ENCODE assay signal across 1 cellular context in the genomic region with DNA sequence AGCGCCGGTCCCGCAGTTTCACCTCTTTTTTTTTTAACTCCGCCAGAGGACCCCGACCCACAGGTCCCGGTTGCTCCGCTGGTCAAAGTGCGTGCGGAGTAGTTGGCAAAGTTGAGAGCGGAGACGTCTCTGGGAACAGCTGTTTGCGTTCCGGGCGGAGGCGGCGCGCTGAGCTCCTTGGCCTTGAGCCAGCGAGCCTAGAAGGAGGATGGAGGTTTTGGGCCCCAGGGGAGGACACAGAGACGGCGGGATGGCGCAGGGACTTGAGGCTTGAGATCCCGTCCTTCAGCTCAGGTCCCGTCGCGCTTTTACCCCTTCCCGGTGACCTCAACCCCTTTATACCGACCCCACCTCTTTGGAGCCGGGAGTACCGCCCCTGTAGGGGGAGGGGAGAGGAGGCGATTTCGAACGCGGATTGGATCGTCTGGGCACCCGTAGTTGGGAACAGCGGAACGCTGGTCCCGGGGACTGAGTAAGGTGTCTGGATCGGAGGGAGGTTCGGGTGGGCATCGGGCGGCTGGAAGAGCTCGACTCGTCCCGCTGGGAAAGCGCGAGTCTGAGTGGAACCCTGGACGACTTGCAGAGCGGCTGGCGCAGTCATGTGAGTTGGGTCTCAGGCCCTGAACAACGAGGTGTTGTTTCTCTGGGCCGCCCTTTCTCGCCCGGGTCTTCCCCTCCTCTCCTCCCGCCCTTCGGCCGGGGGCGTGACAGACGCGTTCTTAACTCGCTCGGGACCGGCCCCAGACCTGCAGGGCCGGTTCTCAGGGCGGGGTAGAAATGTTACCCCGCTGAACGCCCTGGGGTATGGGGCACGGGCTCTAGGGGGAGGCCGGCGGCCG.
TF ChIP-seq lines count a peak whose summit lies in the region.

A gene with protein sequence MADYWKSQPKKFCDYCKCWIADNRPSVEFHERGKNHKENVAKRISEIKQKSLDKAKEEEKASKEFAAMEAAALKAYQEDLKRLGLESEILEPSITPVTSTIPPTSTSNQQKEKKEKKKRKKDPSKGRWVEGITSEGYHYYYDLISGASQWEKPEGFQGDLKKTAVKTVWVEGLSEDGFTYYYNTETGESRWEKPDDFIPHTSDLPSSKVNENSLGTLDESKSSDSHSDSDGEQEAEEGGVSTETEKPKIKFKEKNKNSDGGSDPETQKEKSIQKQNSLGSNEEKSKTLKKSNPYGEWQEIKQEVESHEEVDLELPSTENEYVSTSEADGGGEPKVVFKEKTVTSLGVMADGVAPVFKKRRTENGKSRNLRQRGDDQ (plus strand): TSS at position 435 of the 839 bp plus-strand sequence. CDS start 165 bp downstream, at position 600.

TF ChIP-seq in HepG2, 621 proteins besides CTCF, POLR2A, EP300 and RAD21 (continued from another document and continues in another):
- TF ChIP-seq, protein P1, sequence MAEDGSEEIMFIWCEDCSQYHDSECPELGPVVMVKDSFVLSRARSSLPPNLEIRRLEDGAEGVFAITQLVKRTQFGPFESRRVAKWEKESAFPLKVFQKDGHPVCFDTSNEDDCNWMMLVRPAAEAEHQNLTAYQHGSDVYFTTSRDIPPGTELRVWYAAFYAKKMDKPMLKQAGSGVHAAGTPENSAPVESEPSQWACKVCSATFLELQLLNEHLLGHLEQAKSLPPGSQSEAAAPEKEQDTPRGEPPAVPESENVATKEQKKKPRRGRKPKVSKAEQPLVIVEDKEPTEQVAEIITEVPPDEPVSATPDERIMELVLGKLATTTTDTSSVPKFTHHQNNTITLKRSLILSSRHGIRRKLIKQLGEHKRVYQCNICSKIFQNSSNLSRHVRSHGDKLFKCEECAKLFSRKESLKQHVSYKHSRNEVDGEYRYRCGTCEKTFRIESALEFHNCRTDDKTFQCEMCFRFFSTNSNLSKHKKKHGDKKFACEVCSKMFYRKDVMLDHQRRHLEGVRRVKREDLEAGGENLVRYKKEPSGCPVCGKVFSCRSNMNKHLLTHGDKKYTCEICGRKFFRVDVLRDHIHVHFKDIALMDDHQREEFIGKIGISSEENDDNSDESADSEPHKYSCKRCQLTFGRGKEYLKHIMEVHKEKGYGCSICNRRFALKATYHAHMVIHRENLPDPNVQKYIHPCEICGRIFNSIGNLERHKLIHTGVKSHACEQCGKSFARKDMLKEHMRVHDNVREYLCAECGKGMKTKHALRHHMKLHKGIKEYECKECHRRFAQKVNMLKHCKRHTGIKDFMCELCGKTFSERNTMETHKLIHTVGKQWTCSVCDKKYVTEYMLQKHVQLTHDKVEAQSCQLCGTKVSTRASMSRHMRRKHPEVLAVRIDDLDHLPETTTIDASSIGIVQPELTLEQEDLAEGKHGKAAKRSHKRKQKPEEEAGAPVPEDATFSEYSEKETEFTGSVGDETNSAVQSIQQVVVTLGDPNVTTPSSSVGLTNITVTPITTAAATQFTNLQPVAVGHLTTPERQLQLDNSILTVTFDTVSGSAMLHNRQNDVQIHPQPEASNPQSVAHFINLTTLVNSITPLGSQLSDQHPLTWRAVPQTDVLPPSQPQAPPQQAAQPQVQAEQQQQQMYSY (CRISPR knock-in tag; IDR thresholded peaks at IDR 0.05), result peak; percentile 91
- TF ChIP-seq, protein P2, sequence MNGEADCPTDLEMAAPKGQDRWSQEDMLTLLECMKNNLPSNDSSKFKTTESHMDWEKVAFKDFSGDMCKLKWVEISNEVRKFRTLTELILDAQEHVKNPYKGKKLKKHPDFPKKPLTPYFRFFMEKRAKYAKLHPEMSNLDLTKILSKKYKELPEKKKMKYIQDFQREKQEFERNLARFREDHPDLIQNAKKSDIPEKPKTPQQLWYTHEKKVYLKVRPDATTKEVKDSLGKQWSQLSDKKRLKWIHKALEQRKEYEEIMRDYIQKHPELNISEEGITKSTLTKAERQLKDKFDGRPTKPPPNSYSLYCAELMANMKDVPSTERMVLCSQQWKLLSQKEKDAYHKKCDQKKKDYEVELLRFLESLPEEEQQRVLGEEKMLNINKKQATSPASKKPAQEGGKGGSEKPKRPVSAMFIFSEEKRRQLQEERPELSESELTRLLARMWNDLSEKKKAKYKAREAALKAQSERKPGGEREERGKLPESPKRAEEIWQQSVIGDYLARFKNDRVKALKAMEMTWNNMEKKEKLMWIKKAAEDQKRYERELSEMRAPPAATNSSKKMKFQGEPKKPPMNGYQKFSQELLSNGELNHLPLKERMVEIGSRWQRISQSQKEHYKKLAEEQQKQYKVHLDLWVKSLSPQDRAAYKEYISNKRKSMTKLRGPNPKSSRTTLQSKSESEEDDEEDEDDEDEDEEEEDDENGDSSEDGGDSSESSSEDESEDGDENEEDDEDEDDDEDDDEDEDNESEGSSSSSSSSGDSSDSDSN (CRISPR knock-in tag; IDR thresholded peaks at IDR 0.05), result peak; percentile 78; the same call in 1 of the 2 replicates
- no peak for TF ChIP-seq ZNF709 (CRISPR knock-in tag; IDR thresholded peaks at IDR 0.05)
- no peak for TF ChIP-seq KAT2B (IDR thresholded peaks at IDR 0.05; ENCODE audit: borderline replicate concordance, low read depth, low read length)
- peak; percentile 86 for TF ChIP-seq GFI1 (CRISPR knock-in tag; IDR thresholded peaks at IDR 0.05; ENCODE audit: borderline replicate concordance)
- 0 out of 2 replicates have a peak, but pooled peaks have one; percentile 28 for TF ChIP-seq ZNF12 (CRISPR knock-in tag; IDR thresholded peaks at IDR 0.05)
- no peak for TF ChIP-seq ZNF780A (CRISPR knock-in tag; IDR thresholded peaks at IDR 0.05)
- no peak for TF ChIP-seq PAF1 (CRISPR knock-in tag; IDR thresholded peaks at IDR 0.05)
- no peak for TF ChIP-seq ZNF230 (CRISPR knock-in tag; IDR thresholded peaks at IDR 0.05)
- TF ChIP-seq ZNF792 (CRISPR knock-in tag; IDR thresholded peaks at IDR 0.05), result no peak
- TF ChIP-seq GABPB1 (CRISPR knock-in tag; IDR thresholded peaks at IDR 0.05), result peak; percentile 75
- TF ChIP-seq ZSCAN21 (CRISPR knock-in tag; IDR thresholded peaks at IDR 0.05; ENCODE audit: borderline replicate concordance), result peak; percentile 61
- peak; percentile 7; the same call in 1 of the 2 replicates for TF ChIP-seq KLF9 (CRISPR knock-in tag; IDR thresholded peaks at IDR 0.05; ENCODE audit: low read depth)
- TF ChIP-seq CCAR2 (optimal IDR thresholded peaks at IDR 0.05; ENCODE audit: low read depth, low read length), result peak; percentile 81
- TF ChIP-seq ZNF747 (CRISPR knock-in tag; IDR thresholded peaks at IDR 0.05; ENCODE audit: borderline replicate concordance), result peak; percentile 89
- TF ChIP-seq ZNF777 (CRISPR knock-in tag; IDR thresholded peaks at IDR 0.05), result peak; percentile 63
- TF ChIP-seq, protein P3, sequence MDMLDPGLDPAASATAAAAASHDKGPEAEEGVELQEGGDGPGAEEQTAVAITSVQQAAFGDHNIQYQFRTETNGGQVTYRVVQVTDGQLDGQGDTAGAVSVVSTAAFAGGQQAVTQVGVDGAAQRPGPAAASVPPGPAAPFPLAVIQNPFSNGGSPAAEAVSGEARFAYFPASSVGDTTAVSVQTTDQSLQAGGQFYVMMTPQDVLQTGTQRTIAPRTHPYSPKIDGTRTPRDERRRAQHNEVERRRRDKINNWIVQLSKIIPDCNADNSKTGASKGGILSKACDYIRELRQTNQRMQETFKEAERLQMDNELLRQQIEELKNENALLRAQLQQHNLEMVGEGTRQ (IDR thresholded peaks at IDR 0.05; ENCODE audit: low read depth, low read length), result no peak
- TF ChIP-seq, protein P3 (CRISPR knock-in tag; IDR thresholded peaks at IDR 0.05; ENCODE audit: borderline replicate concordance), result peak; percentile 62; the same call in 1 of the 2 replicates
- peak; percentile 36 for TF ChIP-seq ZNF263 (CRISPR knock-in tag; IDR thresholded peaks at IDR 0.05)
- TF ChIP-seq, protein P4, sequence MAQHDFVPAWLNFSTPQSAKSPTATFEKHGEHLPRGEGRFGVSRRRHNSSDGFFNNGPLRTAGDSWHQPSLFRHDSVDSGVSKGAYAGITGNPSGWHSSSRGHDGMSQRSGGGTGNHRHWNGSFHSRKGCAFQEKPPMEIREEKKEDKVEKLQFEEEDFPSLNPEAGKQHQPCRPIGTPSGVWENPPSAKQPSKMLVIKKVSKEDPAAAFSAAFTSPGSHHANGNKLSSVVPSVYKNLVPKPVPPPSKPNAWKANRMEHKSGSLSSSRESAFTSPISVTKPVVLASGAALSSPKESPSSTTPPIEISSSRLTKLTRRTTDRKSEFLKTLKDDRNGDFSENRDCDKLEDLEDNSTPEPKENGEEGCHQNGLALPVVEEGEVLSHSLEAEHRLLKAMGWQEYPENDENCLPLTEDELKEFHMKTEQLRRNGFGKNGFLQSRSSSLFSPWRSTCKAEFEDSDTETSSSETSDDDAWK (CRISPR knock-in tag; IDR thresholded peaks at IDR 0.05), result no peak
- TF ChIP-seq, protein P5, sequence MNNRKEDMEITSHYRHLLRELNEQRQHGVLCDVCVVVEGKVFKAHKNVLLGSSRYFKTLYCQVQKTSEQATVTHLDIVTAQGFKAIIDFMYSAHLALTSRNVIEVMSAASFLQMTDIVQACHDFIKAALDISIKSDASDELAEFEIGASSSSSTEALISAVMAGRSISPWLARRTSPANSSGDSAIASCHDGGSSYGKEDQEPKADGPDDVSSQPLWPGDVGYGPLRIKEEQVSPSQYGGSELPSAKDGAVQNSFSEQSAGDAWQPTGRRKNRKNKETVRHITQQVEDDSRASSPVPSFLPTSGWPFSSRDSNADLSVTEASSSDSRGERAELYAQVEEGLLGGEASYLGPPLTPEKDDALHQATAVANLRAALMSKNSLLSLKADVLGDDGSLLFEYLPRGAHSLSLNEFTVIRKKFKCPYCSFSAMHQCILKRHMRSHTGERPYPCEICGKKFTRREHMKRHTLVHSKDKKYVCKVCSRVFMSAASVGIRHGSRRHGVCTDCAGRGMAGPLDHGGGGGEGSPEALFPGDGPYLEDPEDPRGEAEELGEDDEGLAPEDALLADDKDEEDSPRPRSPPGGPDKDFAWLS (CRISPR knock-in tag; IDR thresholded peaks at IDR 0.05; ENCODE audit: borderline replicate concordance), result no peak
- no peak for TF ChIP-seq ZNF761 (CRISPR knock-in tag; conservative IDR thresholded peaks at IDR 0.05)
- no peak; the same call in 1 of the 2 replicates for TF ChIP-seq ZNF546 (CRISPR knock-in tag; conservative IDR thresholded peaks at IDR 0.05)
- TF ChIP-seq, protein P6, sequence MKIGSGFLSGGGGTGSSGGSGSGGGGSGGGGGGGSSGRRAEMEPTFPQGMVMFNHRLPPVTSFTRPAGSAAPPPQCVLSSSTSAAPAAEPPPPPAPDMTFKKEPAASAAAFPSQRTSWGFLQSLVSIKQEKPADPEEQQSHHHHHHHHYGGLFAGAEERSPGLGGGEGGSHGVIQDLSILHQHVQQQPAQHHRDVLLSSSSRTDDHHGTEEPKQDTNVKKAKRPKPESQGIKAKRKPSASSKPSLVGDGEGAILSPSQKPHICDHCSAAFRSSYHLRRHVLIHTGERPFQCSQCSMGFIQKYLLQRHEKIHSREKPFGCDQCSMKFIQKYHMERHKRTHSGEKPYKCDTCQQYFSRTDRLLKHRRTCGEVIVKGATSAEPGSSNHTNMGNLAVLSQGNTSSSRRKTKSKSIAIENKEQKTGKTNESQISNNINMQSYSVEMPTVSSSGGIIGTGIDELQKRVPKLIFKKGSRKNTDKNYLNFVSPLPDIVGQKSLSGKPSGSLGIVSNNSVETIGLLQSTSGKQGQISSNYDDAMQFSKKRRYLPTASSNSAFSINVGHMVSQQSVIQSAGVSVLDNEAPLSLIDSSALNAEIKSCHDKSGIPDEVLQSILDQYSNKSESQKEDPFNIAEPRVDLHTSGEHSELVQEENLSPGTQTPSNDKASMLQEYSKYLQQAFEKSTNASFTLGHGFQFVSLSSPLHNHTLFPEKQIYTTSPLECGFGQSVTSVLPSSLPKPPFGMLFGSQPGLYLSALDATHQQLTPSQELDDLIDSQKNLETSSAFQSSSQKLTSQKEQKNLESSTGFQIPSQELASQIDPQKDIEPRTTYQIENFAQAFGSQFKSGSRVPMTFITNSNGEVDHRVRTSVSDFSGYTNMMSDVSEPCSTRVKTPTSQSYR (CRISPR knock-in tag; IDR thresholded peaks at IDR 0.05; ENCODE audit: borderline replicate concordance), result peak; percentile 99
- no peak for TF ChIP-seq NFIB (CRISPR knock-in tag; IDR thresholded peaks at IDR 0.05; ENCODE audit: borderline replicate concordance)
- TF ChIP-seq, protein P7, sequence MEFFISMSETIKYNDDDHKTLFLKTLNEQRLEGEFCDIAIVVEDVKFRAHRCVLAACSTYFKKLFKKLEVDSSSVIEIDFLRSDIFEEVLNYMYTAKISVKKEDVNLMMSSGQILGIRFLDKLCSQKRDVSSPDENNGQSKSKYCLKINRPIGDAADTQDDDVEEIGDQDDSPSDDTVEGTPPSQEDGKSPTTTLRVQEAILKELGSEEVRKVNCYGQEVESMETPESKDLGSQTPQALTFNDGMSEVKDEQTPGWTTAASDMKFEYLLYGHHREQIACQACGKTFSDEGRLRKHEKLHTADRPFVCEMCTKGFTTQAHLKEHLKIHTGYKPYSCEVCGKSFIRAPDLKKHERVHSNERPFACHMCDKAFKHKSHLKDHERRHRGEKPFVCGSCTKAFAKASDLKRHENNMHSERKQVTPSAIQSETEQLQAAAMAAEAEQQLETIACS (CRISPR knock-in tag; IDR thresholded peaks at IDR 0.05), result no peak
- no peak for TF ChIP-seq CAMTA2 (CRISPR knock-in tag; IDR thresholded peaks at IDR 0.05; ENCODE audit: borderline replicate concordance)
- TF ChIP-seq NR2F6 (IDR thresholded peaks at IDR 0.05), result peak; percentile 74; the same call in 1 of the 2 replicates
- TF ChIP-seq NR2F6 (CRISPR knock-in tag; IDR thresholded peaks at IDR 0.05), result peak; percentile 76
- TF ChIP-seq, protein P8, sequence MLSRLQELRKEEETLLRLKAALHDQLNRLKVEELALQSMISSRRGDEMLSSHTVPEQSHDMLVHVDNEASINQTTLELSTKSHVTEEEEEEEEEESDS (CRISPR knock-in tag; IDR thresholded peaks at IDR 0.05; ENCODE audit: borderline replicate concordance), result peak; percentile 71; the same call in 1 of the 2 replicates
- TF ChIP-seq, protein P9, sequence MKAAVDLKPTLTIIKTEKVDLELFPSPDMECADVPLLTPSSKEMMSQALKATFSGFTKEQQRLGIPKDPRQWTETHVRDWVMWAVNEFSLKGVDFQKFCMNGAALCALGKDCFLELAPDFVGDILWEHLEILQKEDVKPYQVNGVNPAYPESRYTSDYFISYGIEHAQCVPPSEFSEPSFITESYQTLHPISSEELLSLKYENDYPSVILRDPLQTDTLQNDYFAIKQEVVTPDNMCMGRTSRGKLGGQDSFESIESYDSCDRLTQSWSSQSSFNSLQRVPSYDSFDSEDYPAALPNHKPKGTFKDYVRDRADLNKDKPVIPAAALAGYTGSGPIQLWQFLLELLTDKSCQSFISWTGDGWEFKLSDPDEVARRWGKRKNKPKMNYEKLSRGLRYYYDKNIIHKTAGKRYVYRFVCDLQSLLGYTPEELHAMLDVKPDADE (CRISPR knock-in tag; IDR thresholded peaks at IDR 0.05), result no peak
- no peak for TF ChIP-seq ZNF367 (CRISPR knock-in tag; IDR thresholded peaks at IDR 0.05; ENCODE audit: borderline replicate concordance)
- peak; percentile 91; the same call in 1 of the 2 replicates for TF ChIP-seq IRF2 (CRISPR knock-in tag; IDR thresholded peaks at IDR 0.05)
- TF ChIP-seq ZNF24 (IDR thresholded peaks at IDR 0.05), result no peak
- TF ChIP-seq ZNF883 (CRISPR knock-in tag; IDR thresholded peaks at IDR 0.05; ENCODE audit: not compliant biosample characterization), result no peak
